12 cellular contexts compared by ENCODE assay signal in genomic region chr14:31944256-31945073, GRCh38.
DNase-seq lines count a peak whose midpoint lies in the region; ATAC-seq and TF ChIP-seq lines count a peak whose summit lies in the region.
"Had no signal": no experiment of that assay in that cellular context is flagged by ENCODE, and none has a peak within 500 bp of the region (broad histone marks: within the 10 kb centered on the region; RNA-seq: fewer than 3 reads in every experiment).

No MANE protein-coding gene starts in this region.

- H3K9ac ChIP-seq in GM23248: no peak overlapping the region

- H4K20me1 ChIP-seq in hepatocyte (ENCODE audit: insufficient read depth, poor library complexity, severe bottlenecking): no peaks in the 10 kb centered on the region
- no peaks in the 10 kb centered on the region for H4K20me1 ChIP-seq in GM23248 (ENCODE audit: insufficient read depth)

- in situ Hi-C loops in GM23248 (cut with MboI): no loop called here

- peak overlapping the region; percentile 62 for H3K27ac ChIP-seq in 22Rv1
- H3K27ac ChIP-seq in Peyer's patch: peak overlapping the region; percentile 6 to 98 (median 90)
- H3K27ac ChIP-seq in hepatocyte: peak overlapping the region; percentile 98
- no peak overlapping the region for H3K27ac ChIP-seq in GM23248
- H3K27ac ChIP-seq: adrenal gland, C4-2B had no signal

- no peaks in the 10 kb centered on the region for H3K36me3 ChIP-seq in Peyer's patch
- H3K36me3 ChIP-seq in hepatocyte (replicated peaks; ENCODE audit: insufficient read depth, low read depth): no peaks in the 10 kb centered on the region
- H3K36me3 ChIP-seq in GM23248 (ENCODE audit: low read depth): no peaks in the 10 kb centered on the region
- H3K36me3 ChIP-seq: adrenal gland had no signal

- H3K9me3 ChIP-seq in Peyer's patch (no peaks in the 10 kb centered on the region), hepatocyte (ENCODE audit: low read depth) (no peaks in the 10 kb centered on the region), GM23248 (ENCODE audit: low read depth) (no peaks in the 10 kb centered on the region)
- H3K9me3 ChIP-seq: adrenal gland had no signal

- no peaks in the 10 kb centered on the region for H3K79me2 ChIP-seq in hepatocyte
- no peaks in the 10 kb centered on the region for H3K79me2 ChIP-seq in GM23248 (ENCODE audit: insufficient read depth)

- H3K4me3 ChIP-seq in Peyer's patch (peak overlapping the region in 2 of 4 donors; percentile 27 to 33), hepatocyte (no peak overlapping the region), GM23248 (no peak overlapping the region)
- H3K4me3 ChIP-seq: adrenal gland had no signal

- H2AFZ ChIP-seq in hepatocyte (no peak overlapping the region), GM23248 (no peak overlapping the region)

- H3F3A ChIP-seq in GM23248 (ENCODE audit: insufficient read depth): no peaks in the 10 kb centered on the region

- ATAC-seq in HG03520 (IDR thresholded peaks at IDR 0.05; ENCODE audit: unreplicated experiment): no peak

- H3K4me1 ChIP-seq in Peyer's patch: peaks cover 0 to 15% (median 8%) of the 10 kb centered on the region in 4 donors
- H3K4me1 ChIP-seq in hepatocyte (ENCODE audit: insufficient read depth): peaks cover 30% of the 10 kb centered on the region
- H3K4me1 ChIP-seq in GM23248 (ENCODE audit: insufficient read depth): peaks cover 2% of the 10 kb centered on the region; the same call in 1 of the 2 replicates
- H3K4me1 ChIP-seq: adrenal gland had no signal

- H3K4me2 ChIP-seq in hepatocyte (peak overlapping the region; percentile 66), GM23248 (ENCODE audit: unreplicated experiment) (no peak overlapping the region)

- H3K9me2 ChIP-seq in hepatocyte (replicated peaks; ENCODE audit: insufficient read depth) (no peaks in the 10 kb centered on the region), GM23248 (ENCODE audit: insufficient read depth) (no peaks in the 10 kb centered on the region)

- whole genome bisulfite sequencing in hepatocyte (ENCODE audit: low lambda C conversion rate, missing lambda C conversion rate): 61% methylated on average over 13 of the region's 13 CpGs
- WGBS in GM23248 (ENCODE audit: low coverage in 1 of 2, low lambda C conversion rate in 2 of 2, missing lambda C conversion rate in 2 of 2), 2 experiments: 87 to 89% methylated on average over 13 of the region's 13 CpGs

- TF ChIP-seq CTCF in 22Rv1 (IDR thresholded peaks at IDR 0.05): no peak
- TF ChIP-seq CTCF in Peyer's patch (IDR thresholded peaks at IDR 0.05): peak in 3 of 6 experiments; percentile 37 to 42 (median 40)
- no peak for TF ChIP-seq CTCF in hepatocyte (IDR thresholded peaks at IDR 0.05; ENCODE audit: poor library complexity)

- TF ChIP-seq POLR2A in Peyer's patch (IDR thresholded peaks at IDR 0.05): peak; percentile 79 to 89

- H3K27me3 ChIP-seq in Peyer's patch (no peaks in the 10 kb centered on the region), hepatocyte (no peaks in the 10 kb centered on the region), GM23248 (replicated peaks; ENCODE audit: insufficient read depth) (no peaks in the 10 kb centered on the region)
- H3K27me3 ChIP-seq: adrenal gland had no signal

- peak; percentile 80 for DNase-seq in DMS153 treated with DMSO at 0.1 percent for 48 hours (lab: John Stamatoyannopoulos, UW; ENCODE audit: unreplicated experiment)
- DNase-seq in Peyer's patch: peak; percentile 20 to 92 (median 89)
- DNase-seq in hepatocyte (ENCODE audit: low spot score): peak; percentile 79
- DNase-seq in stimulated activated CD4-positive, alpha-beta T cell treated with anti-CD3 and anti-CD28 coated beads, Interleukin-15, amount 100 ng/mL, for 24 hours: no peak
- DNase-seq in GM23248: no peak
- no peak for DNase-seq in stimulated activated CD4-positive, alpha-beta T cell treated with anti-CD3 and anti-CD28 coated beads, Interleukin-2, amount 100 ng/mL, for 48 hours
- DNase-seq: adrenal gland, NCI-H1092, nephron progenitor cell had no signal

Comparison
In these comparisons a context has a peak if more than half of its experiments do, and no peak if none do; other contexts are left out.
1. DNase-seq: peak in DMS153 treated with DMSO at 0.1 percent for 48 hours (single experiment), Peyer's patch (3 of 3) and hepatocyte (single experiment); none in stimulated activated CD4-positive, alpha-beta T cell treated with anti-CD3 and anti-CD28 coated beads, Interleukin-15, amount 100 ng/mL, for 24 hours (single experiment), GM23248 (single experiment) and stimulated activated CD4-positive, alpha-beta T cell treated with anti-CD3 and anti-CD28 coated beads, Interleukin-2, amount 100 ng/mL, for 48 hours (0 of 2).